ENCODE assay signal across 1 cellular context in the genomic region with DNA sequence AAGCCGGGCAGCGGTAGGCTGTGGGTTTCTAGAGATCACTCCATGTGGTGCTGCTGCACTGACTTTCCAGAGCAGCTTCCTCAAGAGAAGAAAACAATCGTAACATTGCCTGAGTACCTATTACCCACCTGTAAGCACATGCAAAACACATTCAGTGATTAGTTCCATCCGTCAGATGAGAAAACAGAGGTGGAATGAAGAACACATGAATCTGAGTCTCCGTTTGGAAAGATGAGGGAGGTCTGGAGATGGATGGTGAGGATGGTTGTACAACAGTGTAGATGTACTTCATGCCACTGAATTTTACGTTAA.
TF ChIP-seq lines count a peak whose summit lies in the region.

No MANE protein-coding gene starts in this region.

TF ChIP-seq in endothelial cell of umbilical vein, 7 proteins besides CTCF, POLR2A, EP300 and RAD21:
- TF ChIP-seq, protein P1, sequence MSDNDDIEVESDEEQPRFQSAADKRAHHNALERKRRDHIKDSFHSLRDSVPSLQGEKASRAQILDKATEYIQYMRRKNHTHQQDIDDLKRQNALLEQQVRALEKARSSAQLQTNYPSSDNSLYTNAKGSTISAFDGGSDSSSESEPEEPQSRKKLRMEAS (IDR thresholded peaks at IDR 0.05; ENCODE audit: insufficient read depth, insufficient read length) = no peak
